ENCODE assay signal across 15 cellular contexts in the genomic region with DNA sequence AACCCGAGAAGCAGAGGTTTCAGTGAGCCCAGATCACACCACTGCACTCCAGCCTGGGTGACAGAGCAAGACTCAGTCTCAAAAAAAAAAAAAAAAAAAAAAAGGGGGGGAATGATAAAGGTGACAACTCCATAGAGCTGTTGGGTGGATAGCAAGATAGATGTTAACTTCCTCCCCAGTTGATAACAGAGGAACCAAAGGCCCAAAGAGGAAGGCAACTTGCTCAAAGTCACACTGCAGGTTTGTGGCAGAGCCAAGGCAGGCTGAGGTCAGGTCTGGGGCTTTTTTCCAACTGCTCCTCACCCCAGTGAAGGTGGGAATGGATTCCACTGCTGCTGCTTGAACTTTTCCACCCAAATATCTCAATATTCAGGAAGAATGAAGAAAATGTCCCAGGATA. TPM values are rescaled to one million over a fixed set of nuclear protein-coding genes. Genes with fewer than 3 reads are reported as not detected.
"Had no signal": no experiment of that assay in that cellular context is flagged by ENCODE, and none has a peak within 500 bp of the region (broad histone marks: within the 10 kb centered on the region; RNA-seq: fewer than 3 reads in every experiment).

No MANE protein-coding gene starts in this region.

- H3K27ac ChIP-seq: cardiac muscle cell, heart left ventricle had no signal

- H3K9me3 ChIP-seq: heart left ventricle, left lung had no signal

- H3K36me3 ChIP-seq: cardiac muscle cell had no signal

- H3K4me3 ChIP-seq: cardiac muscle cell, heart left ventricle, left lung had no signal

- DNase-seq: activated CD4-positive, alpha-beta T cell treated with anti-CD3 and anti-CD28 coated beads, Interleukin-2, amount 10 ng/mL, durations not matched to agents 24 days and 14 days; activated CD8-positive, alpha-beta memory T cell treated with anti-CD3 and anti-CD28 coated beads for 24 hours; activated naive CD4-positive, alpha-beta T cell treated with Interleukin-2 at 50 U/mL for 16 hours; foreskin melanocyte; heart left ventricle; islet precursor cell; left lung; natural killer cell; right cardiac atrium; small intestine; stimulated activated naive CD4-positive, alpha-beta T cell; T-helper 9 cell; trophoblast cell had no signal

RNA-seq across cellular contexts. Expression of a gene that starts 26.7 kb away (rescaled TPM):
- total RNA-seq: activated CD4-positive, alpha-beta T cell treated with anti-CD3 and anti-CD28 coated beads, Interleukin-2, amount 10 ng/mL, durations not matched to agents 24 days and 14 days; cardiac muscle cell; progenitor cell of endocrine pancreas had no signal
